Comparison of ENCODE assay signal across 1 cellular context in the genomic region with DNA sequence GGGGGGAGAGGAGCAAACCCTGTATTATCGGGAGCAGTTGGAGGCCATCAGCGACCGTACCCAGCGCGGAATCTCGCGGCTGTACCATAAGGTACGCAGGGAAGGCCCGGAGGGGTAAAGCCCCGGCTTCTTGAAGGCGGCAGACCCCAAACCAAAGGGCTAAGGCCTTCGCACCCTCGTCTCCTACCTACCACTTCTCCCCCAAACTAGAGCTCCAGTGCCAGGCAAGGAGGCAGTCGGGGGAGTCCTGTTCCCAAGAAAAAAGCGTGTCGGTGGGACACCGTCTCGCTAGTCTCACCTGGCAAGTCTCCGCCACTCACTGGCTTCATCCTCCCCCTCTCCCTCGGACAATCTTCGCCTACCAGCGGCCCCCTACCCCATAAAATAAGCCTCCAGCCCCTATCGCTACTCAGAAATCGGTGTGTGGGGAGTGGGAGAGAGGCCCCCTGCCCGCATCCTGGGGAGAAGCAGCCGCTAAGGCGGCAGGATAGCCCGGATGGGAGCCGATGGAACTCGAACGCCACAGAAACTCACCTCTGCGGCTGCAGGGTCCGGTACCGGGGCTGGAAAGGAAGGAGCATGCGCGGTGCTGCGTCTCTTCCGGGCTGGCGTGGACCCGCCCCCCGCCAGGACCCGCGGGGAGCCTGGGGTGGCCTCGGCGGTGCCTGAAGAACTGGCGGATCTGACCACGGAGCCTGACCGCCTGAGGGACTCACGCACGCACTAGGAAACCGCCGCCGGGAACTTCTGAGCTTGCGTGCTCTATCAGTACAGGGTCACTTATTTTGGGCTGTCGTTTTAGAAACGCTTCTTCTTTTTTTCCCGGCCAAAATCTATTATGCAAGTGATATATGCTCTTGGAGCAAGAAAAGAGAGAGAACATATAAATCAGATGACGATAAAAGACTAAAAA.
TF ChIP-seq lines count a peak whose summit lies in the region.

TSS of gene RPS10 (minus strand) at position 572 of the 913 bp plus-strand sequence. CDS start 848 bp downstream, outside the sequence.

TF ChIP-seq in GM12878, 131 proteins besides CTCF, POLR2A, EP300 and RAD21 (continued from another document and continues in another):
- TF ChIP-seq, protein P1, sequence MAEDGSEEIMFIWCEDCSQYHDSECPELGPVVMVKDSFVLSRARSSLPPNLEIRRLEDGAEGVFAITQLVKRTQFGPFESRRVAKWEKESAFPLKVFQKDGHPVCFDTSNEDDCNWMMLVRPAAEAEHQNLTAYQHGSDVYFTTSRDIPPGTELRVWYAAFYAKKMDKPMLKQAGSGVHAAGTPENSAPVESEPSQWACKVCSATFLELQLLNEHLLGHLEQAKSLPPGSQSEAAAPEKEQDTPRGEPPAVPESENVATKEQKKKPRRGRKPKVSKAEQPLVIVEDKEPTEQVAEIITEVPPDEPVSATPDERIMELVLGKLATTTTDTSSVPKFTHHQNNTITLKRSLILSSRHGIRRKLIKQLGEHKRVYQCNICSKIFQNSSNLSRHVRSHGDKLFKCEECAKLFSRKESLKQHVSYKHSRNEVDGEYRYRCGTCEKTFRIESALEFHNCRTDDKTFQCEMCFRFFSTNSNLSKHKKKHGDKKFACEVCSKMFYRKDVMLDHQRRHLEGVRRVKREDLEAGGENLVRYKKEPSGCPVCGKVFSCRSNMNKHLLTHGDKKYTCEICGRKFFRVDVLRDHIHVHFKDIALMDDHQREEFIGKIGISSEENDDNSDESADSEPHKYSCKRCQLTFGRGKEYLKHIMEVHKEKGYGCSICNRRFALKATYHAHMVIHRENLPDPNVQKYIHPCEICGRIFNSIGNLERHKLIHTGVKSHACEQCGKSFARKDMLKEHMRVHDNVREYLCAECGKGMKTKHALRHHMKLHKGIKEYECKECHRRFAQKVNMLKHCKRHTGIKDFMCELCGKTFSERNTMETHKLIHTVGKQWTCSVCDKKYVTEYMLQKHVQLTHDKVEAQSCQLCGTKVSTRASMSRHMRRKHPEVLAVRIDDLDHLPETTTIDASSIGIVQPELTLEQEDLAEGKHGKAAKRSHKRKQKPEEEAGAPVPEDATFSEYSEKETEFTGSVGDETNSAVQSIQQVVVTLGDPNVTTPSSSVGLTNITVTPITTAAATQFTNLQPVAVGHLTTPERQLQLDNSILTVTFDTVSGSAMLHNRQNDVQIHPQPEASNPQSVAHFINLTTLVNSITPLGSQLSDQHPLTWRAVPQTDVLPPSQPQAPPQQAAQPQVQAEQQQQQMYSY (CRISPR knock-in tag; IDR thresholded peaks at IDR 0.05): no peak
- TF ChIP-seq YY1 (IDR thresholded peaks at IDR 0.05; ENCODE audit: low read depth, low read length): 0 out of 2 replicates have a peak, but pooled peaks have one; percentile 6
- peak; percentile 90 for TF ChIP-seq SMAD5 (IDR thresholded peaks at IDR 0.05; ENCODE audit: low read depth)
- TF ChIP-seq TAF1 (IDR thresholded peaks at IDR 0.05; ENCODE audit: borderline replicate concordance, low read depth, low read length): peak; percentile 99
- 0 out of 2 replicates have a peak, but pooled peaks have one; percentile 33 for TF ChIP-seq RB1 (IDR thresholded peaks at IDR 0.05; ENCODE audit: borderline replicate concordance)
- TF ChIP-seq, protein P2, sequence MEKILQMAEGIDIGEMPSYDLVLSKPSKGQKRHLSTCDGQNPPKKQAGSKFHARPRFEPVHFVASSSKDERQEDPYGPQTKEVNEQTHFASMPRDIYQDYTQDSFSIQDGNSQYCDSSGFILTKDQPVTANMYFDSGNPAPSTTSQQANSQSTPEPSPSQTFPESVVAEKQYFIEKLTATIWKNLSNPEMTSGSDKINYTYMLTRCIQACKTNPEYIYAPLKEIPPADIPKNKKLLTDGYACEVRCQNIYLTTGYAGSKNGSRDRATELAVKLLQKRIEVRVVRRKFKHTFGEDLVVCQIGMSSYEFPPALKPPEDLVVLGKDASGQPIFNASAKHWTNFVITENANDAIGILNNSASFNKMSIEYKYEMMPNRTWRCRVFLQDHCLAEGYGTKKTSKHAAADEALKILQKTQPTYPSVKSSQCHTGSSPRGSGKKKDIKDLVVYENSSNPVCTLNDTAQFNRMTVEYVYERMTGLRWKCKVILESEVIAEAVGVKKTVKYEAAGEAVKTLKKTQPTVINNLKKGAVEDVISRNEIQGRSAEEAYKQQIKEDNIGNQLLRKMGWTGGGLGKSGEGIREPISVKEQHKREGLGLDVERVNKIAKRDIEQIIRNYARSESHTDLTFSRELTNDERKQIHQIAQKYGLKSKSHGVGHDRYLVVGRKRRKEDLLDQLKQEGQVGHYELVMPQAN (conservative IDR thresholded peaks at IDR 0.05): peak; percentile 79; the same call in 1 of the 2 replicates
- no peak for TF ChIP-seq ATF3 (IDR thresholded peaks at IDR 0.05; ENCODE audit: borderline replicate concordance, extremely low read depth, low read depth, low read length)
- TF ChIP-seq E4F1 (IDR thresholded peaks at IDR 0.05; ENCODE audit: borderline replicate concordance, partially characterized antibody): peak; percentile 71
- TF ChIP-seq NBN (IDR thresholded peaks at IDR 0.05): peak; percentile 71; the same call in 1 of the 2 replicates
- 0 out of 2 replicates have a peak, but pooled peaks have one; percentile 4 for TF ChIP-seq ZSCAN29 (IDR thresholded peaks at IDR 0.05)
- peak; percentile 62; the same call in 1 of the 2 replicates for TF ChIP-seq MYB (IDR thresholded peaks at IDR 0.05; ENCODE audit: borderline replicate concordance, low read depth, low read length)
- 0 out of 2 replicates have a peak, but pooled peaks have one; percentile 14 for TF ChIP-seq EED (IDR thresholded peaks at IDR 0.05; ENCODE audit: low read depth)
- peak; percentile 33 for TF ChIP-seq MEF2B (IDR thresholded peaks at IDR 0.05; ENCODE audit: partially characterized antibody, poor library complexity, severe bottlenecking)
- TF ChIP-seq MXI1 (IDR thresholded peaks at IDR 0.05; ENCODE audit: low read depth, low read length): peak; percentile 71
- TF ChIP-seq NFXL1 (IDR thresholded peaks at IDR 0.05; ENCODE audit: borderline replicate concordance): no peak
- TF ChIP-seq NRF1 (conservative IDR thresholded peaks at IDR 0.05; ENCODE audit: low read depth, low read length): peak; percentile 36; the same call in 1 of the 2 replicates
- TF ChIP-seq IKZF1 (conservative IDR thresholded peaks at IDR 0.05): peak; percentile 69; the same call in 1 of the 2 replicates
- peak; percentile 52; the same call in 1 of the 2 replicates for TF ChIP-seq TCF12 (IDR thresholded peaks at IDR 0.05; ENCODE audit: low read depth, low read length)
- TF ChIP-seq LARP7 (IDR thresholded peaks at IDR 0.05): peak; percentile 79
- TF ChIP-seq SMAD1 (IDR thresholded peaks at IDR 0.05; ENCODE audit: low read depth, partially characterized antibody): peak; percentile 40
- peak; percentile 93 for TF ChIP-seq IRF5 (IDR thresholded peaks at IDR 0.05; ENCODE audit: borderline replicate concordance)
- TF ChIP-seq POU2F2 (IDR thresholded peaks at IDR 0.05; ENCODE audit: borderline replicate concordance, low read depth, low read length): 0 out of 3 replicates have a peak, but pooled peaks have one; percentile 41
- TF ChIP-seq SKIL (IDR thresholded peaks at IDR 0.05; ENCODE audit: low read depth, poor library complexity, severe bottlenecking): peak; percentile 72
- TF ChIP-seq POLR2AphosphoS2 (IDR thresholded peaks at IDR 0.05; ENCODE audit: low read depth, low read length): peak; percentile 70; the same call in 1 of the 2 replicates
- TF ChIP-seq, protein P3, sequence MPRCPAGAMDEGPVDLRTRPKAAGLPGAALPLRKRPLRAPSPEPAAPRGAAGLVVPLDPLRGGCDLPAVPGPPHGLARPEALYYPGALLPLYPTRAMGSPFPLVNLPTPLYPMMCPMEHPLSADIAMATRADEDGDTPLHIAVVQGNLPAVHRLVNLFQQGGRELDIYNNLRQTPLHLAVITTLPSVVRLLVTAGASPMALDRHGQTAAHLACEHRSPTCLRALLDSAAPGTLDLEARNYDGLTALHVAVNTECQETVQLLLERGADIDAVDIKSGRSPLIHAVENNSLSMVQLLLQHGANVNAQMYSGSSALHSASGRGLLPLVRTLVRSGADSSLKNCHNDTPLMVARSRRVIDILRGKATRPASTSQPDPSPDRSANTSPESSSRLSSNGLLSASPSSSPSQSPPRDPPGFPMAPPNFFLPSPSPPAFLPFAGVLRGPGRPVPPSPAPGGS (IDR thresholded peaks at IDR 0.05; ENCODE audit: borderline replicate concordance, insufficient read depth, low read depth, low read length, poor library complexity, severe bottlenecking): peak; percentile 58
- TF ChIP-seq RBBP5 (conservative IDR thresholded peaks at IDR 0.05): peak; percentile 89; the same call in 1 of the 2 replicates
- TF ChIP-seq IRF4 (IDR thresholded peaks at IDR 0.05; ENCODE audit: low read depth, low read length): no peak
- no peak for TF ChIP-seq CBX5 (IDR thresholded peaks at IDR 0.05; ENCODE audit: low read depth)
- peak; percentile 73; the same call in 1 of the 2 replicates for TF ChIP-seq ASH2L (IDR thresholded peaks at IDR 0.05; ENCODE audit: borderline replicate concordance, low read depth)
- TF ChIP-seq ZBTB33 (IDR thresholded peaks at IDR 0.05): no peak; the same call in 1 of the 2 replicates
- TF ChIP-seq EGR1 (IDR thresholded peaks at IDR 0.05; ENCODE audit: borderline replicate concordance in 1 of 2, low read depth in 2 of 2, low read length in 2 of 2): peak in 1 of 2 experiments; percentile 55; a peak in 1 of 3 replicates
- peak; percentile 48 for TF ChIP-seq HDAC6 (IDR thresholded peaks at IDR 0.05; ENCODE audit: unreplicated experiment)
- TF ChIP-seq PML (IDR thresholded peaks at IDR 0.05; ENCODE audit: low read length): peak; percentile 91
- peak; percentile 66 for TF ChIP-seq KLF5 (IDR thresholded peaks at IDR 0.05; ENCODE audit: partially characterized antibody)
- peak; percentile 51 for TF ChIP-seq HCFC1 (IDR thresholded peaks at IDR 0.05; ENCODE audit: low read length)
- TF ChIP-seq SIN3A (IDR thresholded peaks at IDR 0.05; ENCODE audit: low read depth, low read length): 0 out of 2 replicates have a peak, but pooled peaks have one; percentile 50
- TF ChIP-seq ETV6 (conservative IDR thresholded peaks at IDR 0.05 in 1 of 2, IDR thresholded peaks at IDR 0.05 in 1 of 2; ENCODE audit: borderline replicate concordance in 1 of 2, low read depth in 1 of 2): no peak
- TF ChIP-seq CBFB (IDR thresholded peaks at IDR 0.05; ENCODE audit: low read depth): peak; percentile 81
